Comparison of ENCODE assay signal across 12 cellular contexts in genomic region chr16:56985962-56986360, GRCh38. TPM values are rescaled to one million over a fixed set of nuclear protein-coding genes. Genes with fewer than 3 reads are reported as not detected.
A peak's percentile ranks its signal among the peaks of the same experiment; 100 is the strongest.
DNase-seq lines count a peak whose midpoint lies in the region; ATAC-seq, FAIRE-seq and TF ChIP-seq lines count a peak whose summit lies in the region.
"Had no signal": no experiment of that assay in that cellular context is flagged by ENCODE, and none has a peak within 500 bp of the region (broad histone marks: within the 10 kb centered on the region; RNA-seq: fewer than 3 reads in every experiment).

No MANE protein-coding gene starts in this region.

- peaks cover 15% of the 10 kb centered on the region for H3K36me3 Mint-ChIP-seq in astrocyte (ENCODE audit: low read depth, unreplicated experiment)
- no peaks in the 10 kb centered on the region for H3K36me3 Mint-ChIP-seq in osteocyte (ENCODE audit: unreplicated experiment)

- H3K9me3 Mint-ChIP-seq in astrocyte (ENCODE audit: unreplicated experiment) (no peaks in the 10 kb centered on the region), osteocyte (ENCODE audit: unreplicated experiment) (no peaks in the 10 kb centered on the region)

- H3K27ac Mint-ChIP-seq in astrocyte (ENCODE audit: unreplicated experiment) (no peak overlapping the region), osteocyte (ENCODE audit: unreplicated experiment) (peak overlapping the region; percentile 62)

- peak overlapping the region; percentile 72 for H3K27ac ChIP-seq in BLaER1
- H3K27ac ChIP-seq in astrocyte (ENCODE audit: low read depth, low read length), result peak overlapping the region; percentile 17

- no peaks in the 10 kb centered on the region for H3K36me3 ChIP-seq in BLaER1
- H3K36me3 ChIP-seq in H7 (replicated peaks; ENCODE audit: control insufficient read depth, insufficient read depth, low read length), result no peaks in the 10 kb centered on the region
- H3K36me3 ChIP-seq in astrocyte (ENCODE audit: insufficient read depth, low read length), result no peaks in the 10 kb centered on the region

- no peaks in the 10 kb centered on the region for H3K27me3 ChIP-seq in BLaER1
- H3K27me3 ChIP-seq in H7 (ENCODE audit: control insufficient read depth, insufficient read depth, low read length), result peaks cover 33% of the 10 kb centered on the region
- peaks cover 4% of the 10 kb centered on the region for H3K27me3 ChIP-seq in astrocyte (ENCODE audit: insufficient read depth, low read length)

- peak overlapping the region; percentile 80 for H2AFZ ChIP-seq in astrocyte (ENCODE audit: low read depth, low read length)

- peak; percentile 19 for DNase-seq in H7
- no peak for DNase-seq in astrocyte (ENCODE audit: low read depth)
- no peak for DNase-seq in osteocyte (ENCODE audit: extremely low spot score, unreplicated experiment)
- DNase-seq in ecto neural progenitor cell (ENCODE audit: low spot score), result no peak
- DNase-seq in UCSD-AML1 (lab: John Stamatoyannopoulos, UW; ENCODE audit: unreplicated experiment), result no peak
- DNase-seq: DMS79; effector CD8-positive, alpha-beta T cell; NCI-H526 had no signal

- ATAC-seq in HG03457 (IDR thresholded peaks at IDR 0.05; ENCODE audit: unreplicated experiment) (no peak), HG03135 (IDR thresholded peaks at IDR 0.05; ENCODE audit: unreplicated experiment) (no peak)

- peaks cover 14% of the 10 kb centered on the region for H3K79me2 ChIP-seq in astrocyte (ENCODE audit: insufficient read depth, low read length)

- H4K20me1 ChIP-seq in BLaER1, result no peaks in the 10 kb centered on the region
- H4K20me1 ChIP-seq in astrocyte (ENCODE audit: insufficient read depth, low read length), result no peaks in the 10 kb centered on the region

- no peak for FAIRE-seq in astrocyte (lab: Jason Lieb, UNC)

- H3K4me3 ChIP-seq in BLaER1 (no peak overlapping the region), H7 (ENCODE audit: insufficient read depth, low read depth, low read length) (no peak overlapping the region), astrocyte (ENCODE audit: insufficient read depth, low read depth, low read length) (no peak overlapping the region)

- TF ChIP-seq CTCF in astrocyte (IDR thresholded peaks at IDR 0.05; ENCODE audit: insufficient read depth, low read depth, low read length) (no peak), osteocyte (IDR thresholded peaks at IDR 0.05) (no peak)

- H3K4me1 Mint-ChIP-seq in astrocyte (ENCODE audit: low read depth, unreplicated experiment) (peaks cover 20% of the 10 kb centered on the region), osteocyte (ENCODE audit: unreplicated experiment) (peaks cover 44% of the 10 kb centered on the region)

- H3K9ac ChIP-seq in BLaER1 (peak overlapping the region; percentile 42; the same call in 1 of the 2 replicates), astrocyte (ENCODE audit: low read length) (peak overlapping the region; percentile 62)

- H3K4me3 Mint-ChIP-seq in astrocyte (ENCODE audit: unreplicated experiment) (peak overlapping the region; percentile 20), osteocyte (ENCODE audit: unreplicated experiment) (no peak overlapping the region)

- H3K9me3 ChIP-seq in BLaER1 (no peaks in the 10 kb centered on the region), astrocyte (ENCODE audit: insufficient read depth, low read depth, low read length) (no peaks in the 10 kb centered on the region)

- peak overlapping the region; percentile 76 for H3K4me2 ChIP-seq in BLaER1
- H3K4me2 ChIP-seq in astrocyte (ENCODE audit: low read length), result no peak overlapping the region

- H3K27me3 Mint-ChIP-seq in astrocyte (ENCODE audit: low read depth, unreplicated experiment) (peaks cover 19% of the 10 kb centered on the region), osteocyte (ENCODE audit: unreplicated experiment) (no peaks in the 10 kb centered on the region)

- H3K4me1 ChIP-seq in BLaER1 (peaks cover 95% of the 10 kb centered on the region), astrocyte (ENCODE audit: insufficient read depth, low read length) (peaks cover 31% of the 10 kb centered on the region)

RNA-seq across cellular contexts. Expression of gene NLRC5, which starts 3.4 kb away (rescaled TPM):
- 0.80 and 0.85 TPM in 2 replicates for total RNA-seq in H7 (2014; rRNA removed; shearing (Covaris generic))
- total RNA-seq in astrocyte, result 29.9 and 33.1 TPM in 2 replicates
- total RNA-seq in osteocyte, result 21.1 and 24.7 TPM in 2 replicates

RNA-seq across cellular contexts. Expression of gene CETP, which starts 24.2 kb away (rescaled TPM):
- total RNA-seq in H7 (2014; rRNA removed; shearing (Covaris generic)), result not detected in 2 replicates
- total RNA-seq in astrocyte, result 0.17 TPM in 1 of 2 replicates, not detected in the other
- total RNA-seq in osteocyte, result not detected in 2 replicates
- total RNA-seq: T-helper 1 cell treated with Interleukin-12 subunit alpha and Interleukin-12 subunit beta and Interleukin-4 antibody, amounts not matched to agents 30 ng/mL and 1 ng/mL, for 36 hours had no signal

RNA-seq across cellular contexts. Expression of gene HERPUD1, which starts 54.0 kb away (rescaled TPM):
- total RNA-seq in H7 (2014; rRNA removed; shearing (Covaris generic)), result 27.1 and 30.1 TPM in 2 replicates
- total RNA-seq in astrocyte (234 and 252 TPM in 2 replicates), osteocyte (251 and 285 TPM in 2 replicates)

Comparison
In these comparisons a context has a peak if more than half of its experiments do, and no peak if none do; other contexts are left out.
1. RNA of gene NLRC5, which starts 3.4 kb away (total RNA-seq): 29.9 to 33.1 TPM in astrocyte and 21.1 to 24.7 TPM in osteocyte; 0.80 to 0.85 TPM in H7; every median in the first group is over 10 times any median in the second.